Comparison of ENCODE assay signal across 1 cellular context in genomic region chr16:66587881-66588600, GRCh38.
A peak's percentile ranks its signal among the peaks of the same experiment; 100 is the strongest.
TF ChIP-seq lines count a peak whose summit lies in the region.

No MANE protein-coding gene starts in this region.

TF ChIP-seq in HepG2, 621 proteins besides CTCF, POLR2A, EP300 and RAD21:
- TF ChIP-seq MAFK (conservative IDR thresholded peaks at IDR 0.05 in 1 of 2, IDR thresholded peaks at IDR 0.05 in 1 of 2; ENCODE audit: low read length in 2 of 2) (peak; percentile 24 to 44; a peak in 3 of 4 replicates), MAFF (IDR thresholded peaks at IDR 0.05; ENCODE audit: low read depth, low read length) (peak; percentile 44; the same call in 1 of the 2 replicates), ONECUT2 (CRISPR knock-in tag; IDR thresholded peaks at IDR 0.05) (no peak)
